In the genomic region with DNA sequence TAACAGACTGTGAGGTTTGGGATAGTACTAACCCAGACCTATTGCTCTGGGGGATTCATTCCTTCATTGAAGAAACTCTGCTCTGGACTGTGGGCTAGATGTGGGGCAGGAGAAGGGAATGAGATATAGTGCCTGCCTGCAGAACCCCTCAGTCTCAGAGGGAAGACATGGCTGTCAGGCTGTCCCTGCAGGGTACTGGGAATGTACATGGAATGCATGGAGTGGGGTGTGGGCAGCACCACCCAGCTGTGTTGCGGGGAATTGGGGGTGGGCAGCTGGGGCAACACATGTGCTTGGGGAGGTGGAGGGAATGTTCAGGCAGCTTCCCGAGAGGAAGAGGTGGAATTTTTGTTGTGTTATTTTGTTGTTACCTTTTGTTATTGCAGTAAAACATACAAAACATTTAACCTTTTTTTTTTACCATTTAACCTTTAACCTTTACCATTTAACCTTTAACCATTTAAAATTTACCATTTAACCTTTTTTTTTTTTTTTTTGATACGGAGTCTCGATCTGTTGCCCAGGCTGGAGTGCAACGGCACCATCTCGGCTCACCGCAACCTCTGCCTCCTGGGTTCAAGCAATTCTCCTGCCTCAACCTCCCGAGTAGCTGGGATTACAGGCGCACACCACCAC, we compare ENCODE assay signal across 18 cellular contexts. TPM values are rescaled to one million over a fixed set of nuclear protein-coding genes. Genes with fewer than 3 reads are reported as not detected.
A peak's percentile ranks its signal among the peaks of the same experiment; 100 is the strongest.
DNase-seq lines count a peak whose midpoint lies in the region; ATAC-seq and TF ChIP-seq lines count a peak whose summit lies in the region.
"Had no signal": no experiment of that assay in that cellular context is flagged by ENCODE, and none has a peak within 500 bp of the region (broad histone marks: within the 10 kb centered on the region; RNA-seq: fewer than 3 reads in every experiment).

No MANE protein-coding gene starts in this region.

- H3K4me3 ChIP-seq in brain microvascular endothelial cell (ENCODE audit: low read depth, low read length) (no peak overlapping the region), mesodermal cell (ENCODE audit: extremely low read depth, insufficient read depth, low read length, poor library complexity, severe bottlenecking) (no peak overlapping the region), vagina (no peak overlapping the region)
- H3K4me3 ChIP-seq: dorsolateral prefrontal cortex, mucosa of descending colon, spleen had no signal

- no peak overlapping the region for H3K4me3 Mint-ChIP-seq in activated naive CD4-positive, alpha-beta T cell treated with anti-CD3 and anti-CD28 coated beads, Interleukin-2, amount 50 U/mL, for 24 hours
- H3K4me3 Mint-ChIP-seq: stimulated activated naive B cell treated with anti-CD40 and anti-IgM and Interleukin-4, amounts not matched to agents 10 μg/mL and 1 μg/mL and 100 μg/mL, for 72 hours; T-helper 2 cell treated with Interferon-gamma antibody and Interleukin-4, amounts not matched to agents 5 μg/mL and 100 μg/mL, for 36 hours had no signal

- peak overlapping the region; percentile 18 for H3K27ac Mint-ChIP-seq in activated naive CD4-positive, alpha-beta T cell treated with anti-CD3 and anti-CD28 coated beads, Interleukin-2, amount 50 U/mL, for 24 hours
- H3K27ac Mint-ChIP-seq: stimulated activated naive B cell treated with anti-CD40 and anti-IgM and Interleukin-4, amounts not matched to agents 10 μg/mL and 1 μg/mL and 100 μg/mL, for 72 hours; T-helper 2 cell treated with Interferon-gamma antibody and Interleukin-4, amounts not matched to agents 5 μg/mL and 100 μg/mL, for 36 hours had no signal

- H3K36me3 Mint-ChIP-seq in activated naive CD4-positive, alpha-beta T cell treated with anti-CD3 and anti-CD28 coated beads, Interleukin-2, amount 50 U/mL, for 24 hours: no peaks in the 10 kb centered on the region
- H3K36me3 Mint-ChIP-seq: stimulated activated naive B cell treated with anti-CD40 and anti-IgM and Interleukin-4, amounts not matched to agents 10 μg/mL and 1 μg/mL and 100 μg/mL, for 72 hours had no signal

- no peaks in the 10 kb centered on the region for H3K36me3 ChIP-seq in brain microvascular endothelial cell (replicated peaks)
- H3K36me3 ChIP-seq in mesodermal cell (ENCODE audit: control insufficient read depth, insufficient read depth, low read length): no peaks in the 10 kb centered on the region
- no peaks in the 10 kb centered on the region for H3K36me3 ChIP-seq in vagina
- H3K36me3 ChIP-seq: spleen had no signal

- no peaks in the 10 kb centered on the region for H3K9me3 Mint-ChIP-seq in activated naive CD4-positive, alpha-beta T cell treated with anti-CD3 and anti-CD28 coated beads, Interleukin-2, amount 50 U/mL, for 24 hours
- H3K9me3 Mint-ChIP-seq: T-helper 2 cell treated with Interferon-gamma antibody and Interleukin-4, amounts not matched to agents 5 μg/mL and 100 μg/mL, for 36 hours had no signal

- intact Hi-C loops in vagina (cut with DNase I): no loop called here

- no peaks in the 10 kb centered on the region for H3K4me1 Mint-ChIP-seq in activated naive CD4-positive, alpha-beta T cell treated with anti-CD3 and anti-CD28 coated beads, Interleukin-2, amount 50 U/mL, for 24 hours
- H3K4me1 Mint-ChIP-seq: stimulated activated naive B cell treated with anti-CD40 and anti-IgM and Interleukin-4, amounts not matched to agents 10 μg/mL and 1 μg/mL and 100 μg/mL, for 72 hours had no signal

- in situ Hi-C loops in brain microvascular endothelial cell (cut with HindIII; ENCODE audit: low pct_ligation_motif_present, low sequenced_read_pairs): no loop called here

- no peak for DNase-seq in activated naive CD4-positive, alpha-beta T cell treated with Interleukin-2 at 50 U/mL for 16 hours
- DNase-seq in brain microvascular endothelial cell (no peak), vagina (ENCODE audit: extremely low spot score in 2 of 2) (no peak), AG08395 (ENCODE audit: low spot score) (no peak)
- DNase-seq: activated CD4-positive, CD25-positive, alpha-beta regulatory T cell treated with anti-CD3 and anti-CD28 coated beads, Interleukin-2, amount 50 U/mL, for 72 hours; DND-41; dorsolateral prefrontal cortex; SHP77 treated with DMSO at 0.1 percent for 48 hours; spleen; stimulated activated naive B cell treated with anti-CD40 and anti-IgM and Interleukin-4, amounts not matched to agents 10 μg/mL and 1 μg/mL and 100 μg/mL, for 72 hours had no signal

- H3K27ac ChIP-seq in brain microvascular endothelial cell (peak overlapping the region; percentile 76), mesodermal cell (ENCODE audit: low read depth, low read length, severe bottlenecking) (peak overlapping the region; percentile 75), vagina (peak overlapping the region; percentile 13)
- H3K27ac ChIP-seq: 22Rv1, dorsolateral prefrontal cortex, parathyroid adenoma, spleen had no signal

- TF ChIP-seq POLR2A in vagina (IDR thresholded peaks at IDR 0.05): no peak

- peaks cover 20% of the 10 kb centered on the region for H3K27me3 Mint-ChIP-seq in activated naive CD4-positive, alpha-beta T cell treated with anti-CD3 and anti-CD28 coated beads, Interleukin-2, amount 50 U/mL, for 24 hours

- TF ChIP-seq CTCF in brain microvascular endothelial cell (IDR thresholded peaks at IDR 0.05; ENCODE audit: low read depth, low read length, missing control alignments): no peak
- no peak for TF ChIP-seq CTCF in vagina (IDR thresholded peaks at IDR 0.05)

- H3K27me3 ChIP-seq in brain microvascular endothelial cell (replicated peaks) (no peaks in the 10 kb centered on the region), vagina (no peaks in the 10 kb centered on the region)

- H3K9me3 ChIP-seq in mesodermal cell (ENCODE audit: control insufficient read depth, low read length) (peaks cover 3% of the 10 kb centered on the region), vagina (no peaks in the 10 kb centered on the region)
- H3K9me3 ChIP-seq: mucosa of descending colon, spleen had no signal

- 94 to 100% methylated on average over 4 to 5 of the region's 9 CpGs for WGBS in mesodermal cell (ENCODE audit: insufficient coverage in 2 of 2), 2 experiments

- ATAC-seq in HG02884 (IDR thresholded peaks at IDR 0.05; ENCODE audit: unreplicated experiment): no peak
- ATAC-seq in HG02610 (IDR thresholded peaks at IDR 0.05; ENCODE audit: unreplicated experiment): no peak
- ATAC-seq: stimulated activated naive B cell treated with anti-CD40 and anti-IgM and Interleukin-4, amounts not matched to agents 10 μg/mL and 1 μg/mL and 100 μg/mL, for 72 hours had no signal

- H3K4me1 ChIP-seq in mesodermal cell (ENCODE audit: control insufficient read depth, insufficient read depth, low read length, poor library complexity, severe bottlenecking) (peaks cover 14% of the 10 kb centered on the region), vagina (no peaks in the 10 kb centered on the region)
- H3K4me1 ChIP-seq: spleen had no signal

RNA-seq across cellular contexts. Expression of a gene that starts 7.3 kb away (rescaled TPM):
- 0.77 TPM for polyA plus RNA-seq in mesodermal cell (2013, experiment 1 of 2)
- 0.40 TPM for polyA plus RNA-seq in mesodermal cell (2013, experiment 2 of 2)
- total RNA-seq in vagina: 9.1 TPM

Comparison
In these comparisons a context has a peak if more than half of its experiments do, and no peak if none do; other contexts are left out.
1. H3K27ac ChIP-seq: peak in every context shown above with its lines; median percentile 76 in brain microvascular endothelial cell; 75 in mesodermal cell; 13 in vagina.